ENCODE assay signal across 8 cellular contexts in the genomic region with DNA sequence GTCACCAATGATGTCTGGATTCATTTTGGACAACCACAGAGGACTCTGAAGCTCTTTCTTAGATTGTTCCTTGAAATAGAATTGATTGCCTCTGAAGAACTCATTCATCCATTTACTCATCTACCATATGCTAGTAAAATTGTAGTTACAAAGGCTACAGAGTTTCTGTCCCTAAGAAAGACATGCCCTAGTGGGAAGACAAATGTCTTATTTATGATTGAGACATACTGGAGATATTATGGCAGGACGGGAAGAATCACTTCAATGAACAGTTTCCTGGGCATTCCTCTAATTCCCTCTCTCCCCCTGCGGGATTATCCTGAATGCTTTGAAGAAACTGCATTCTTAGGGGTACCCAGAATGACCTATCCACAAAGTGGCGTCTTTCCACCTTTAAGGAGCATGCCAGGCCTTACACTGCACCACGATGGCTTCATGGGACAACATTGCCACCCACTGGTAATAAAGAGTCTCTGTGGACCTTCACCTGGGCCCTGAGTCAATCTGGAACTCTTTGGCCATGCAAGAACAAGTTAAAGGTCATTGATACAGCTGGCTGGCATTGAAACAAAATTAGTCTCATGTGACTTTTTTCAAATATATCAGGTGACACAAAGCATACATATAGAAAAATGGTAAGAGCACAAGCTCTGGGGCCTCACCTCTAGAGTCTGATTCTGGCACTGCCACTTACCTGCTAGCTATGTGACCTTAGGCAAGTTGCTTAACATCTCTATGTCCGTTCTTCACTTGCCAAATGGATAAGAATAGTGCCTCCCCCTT. TPM values are rescaled to one million over a fixed set of nuclear protein-coding genes. Genes with fewer than 3 reads are reported as not detected.
DNase-seq lines count a peak whose midpoint lies in the region; ATAC-seq and TF ChIP-seq lines count a peak whose summit lies in the region.

No MANE protein-coding gene starts in this region.

- no TSS peak for BruUV-seq in HCT116 (replicated peaks; lab: Mats Ljungman, UMichigan)

- H3K9ac ChIP-seq in HCT116 (ENCODE audit: low read length), result no peak overlapping the region

- TF ChIP-seq POLR2A in HCT116 (IDR thresholded peaks at IDR 0.05; ENCODE audit: borderline replicate concordance, extremely low read depth, insufficient read depth, insufficient read length), result no peak

- H3K36me3 ChIP-seq in HCT116 (ENCODE audit: control insufficient read depth in 1 of 2, insufficient read depth in 2 of 2, low read length in 2 of 2) (no peaks in the 10 kb centered on the region), MG63 (no peaks in the 10 kb centered on the region; the same call in 1 of the 2 replicates)

- TF ChIP-seq RAD21 in HCT116 (IDR thresholded peaks at IDR 0.05; ENCODE audit: low read depth), result peak; percentile 97

- H3K4me3 ChIP-seq in HCT116 (replicated peaks in 1 of 2; ENCODE audit: low read depth in 1 of 2, low read length in 2 of 2) (no peak overlapping the region), MG63 (no peak overlapping the region)

- no peak overlapping the region for H3K4me2 ChIP-seq in HCT116 (ENCODE audit: low read length)

- H4K20me1 ChIP-seq in HCT116 (ENCODE audit: insufficient read depth), result no peaks in the 10 kb centered on the region

- no peaks in the 10 kb centered on the region for H3K9me3 ChIP-seq in HCT116 (ENCODE audit: control insufficient read depth in 1 of 2, insufficient read depth in 1 of 2, low read depth in 1 of 2, low read length in 2 of 2)
- no peaks in the 10 kb centered on the region; the same call in 1 of the 2 replicates for H3K9me3 ChIP-seq in MG63

- H3K4me1 ChIP-seq in HCT116 (ENCODE audit: control insufficient read depth in 1 of 2, insufficient read depth in 2 of 2, low read length in 2 of 2), result no peaks in the 10 kb centered on the region

- intact Hi-C loops in HCT116 (cut with micrococcal nuclease), result loop anchor here (1.0 to 5.0 kb wide), 5 partner anchors 63 to 1029 kb away; a partner anchor contains a TSS

- H3K27me3 ChIP-seq in HCT116 (ENCODE audit: insufficient read depth, low read length), result no peaks in the 10 kb centered on the region
- H3K27me3 ChIP-seq in MG63, result no peaks in the 10 kb centered on the region

- CTCF ChIA-PET in HCT116 (lab: Charles Lee), result interaction anchor here (0.6 to 4.4 kb wide), 7 partner anchors 129 to 1029 kb away, joined by 3 to 102 read pairs (median 3); no protein-coding TSS in a partner anchor
- CTCF ChIA-PET in activated naive CD4-positive, alpha-beta T cell treated with anti-CD3 and anti-CD28 coated beads, Interleukin-2, amount 10 ng/mL, durations not matched to agents 7 days and 5 days (lab: Charles Lee), result interaction anchor here (0.7 to 4.8 kb wide), 41 partner anchors 8 to 895 kb away, joined by 3 to 110 read pairs (median 4); no protein-coding TSS in a partner anchor

- no peak overlapping the region for H3K4me3 Mint-ChIP-seq in activated naive CD4-positive, alpha-beta T cell treated with anti-CD3 and anti-CD28 coated beads, Interleukin-2, amount 10 ng/mL, durations not matched to agents 7 days and 5 days

- H3K27ac Mint-ChIP-seq in activated naive CD4-positive, alpha-beta T cell treated with anti-CD3 and anti-CD28 coated beads, Interleukin-2, amount 10 ng/mL, durations not matched to agents 7 days and 5 days, result no peak overlapping the region

- H3K79me2 ChIP-seq in HCT116 (ENCODE audit: insufficient read depth, low read length), result no peaks in the 10 kb centered on the region

- POLR2A ChIA-PET in HCT116 (lab: Charles Lee), result interaction anchor here (2.7 kb wide), 1 partner anchor 265 kb away, joined by 10 read pairs; no protein-coding TSS in a partner anchor

- H3K27me3 Mint-ChIP-seq in activated naive CD4-positive, alpha-beta T cell treated with anti-CD3 and anti-CD28 coated beads, Interleukin-2, amount 10 ng/mL, durations not matched to agents 7 days and 5 days, result no peaks in the 10 kb centered on the region

- ATAC-seq in HCT116 (peak; percentile 100), SK-N-SH treated with all-trans-retinoic acid at 6 μM for 48 hours (peak; percentile 100)

- DNase-seq in HCT116 (ENCODE audit: low read depth, low spot score), result peak; percentile 69
- DNase-seq in MG63, result peak; percentile 44
- DNase-seq in activated naive CD4-positive, alpha-beta T cell treated with anti-CD3 and anti-CD28 coated beads, Interleukin-2, amount 10 ng/mL, durations not matched to agents 7 days and 5 days, result peak; percentile 76
- DNase-seq in glomerular endothelial cell (ENCODE audit: extremely low read depth, low read depth, low spot score), result peak; percentile 73
- DNase-seq in pulmonary artery endothelial cell (ENCODE audit: low read depth, low spot score), result peak; percentile 71
- no peak for DNase-seq in T1000 (lab: John Stamatoyannopoulos, UW)

- TF ChIP-seq CTCF in GM12873 (IDR thresholded peaks at IDR 0.05; ENCODE audit: insufficient read depth, low read depth, low read length, missing control alignments) (peak; percentile 80), HCT116 (IDR thresholded peaks at IDR 0.05 in 2 of 3, conservative IDR thresholded peaks at IDR 0.05 in 1 of 3; ENCODE audit: borderline replicate concordance in 1 of 3, insufficient read depth in 1 of 3, low read depth in 2 of 3, low read length in 2 of 3) (peak; percentile 71 to 97 (median 86))

- peaks cover 2% of the 10 kb centered on the region for H3K9me3 Mint-ChIP-seq in activated naive CD4-positive, alpha-beta T cell treated with anti-CD3 and anti-CD28 coated beads, Interleukin-2, amount 10 ng/mL, durations not matched to agents 7 days and 5 days

- peak overlapping the region; percentile 34 for H2AFZ ChIP-seq in HCT116 (ENCODE audit: low read depth, low read length, poor library complexity, severe bottlenecking)

- H3K4me1 Mint-ChIP-seq in activated naive CD4-positive, alpha-beta T cell treated with anti-CD3 and anti-CD28 coated beads, Interleukin-2, amount 10 ng/mL, durations not matched to agents 7 days and 5 days, result peaks cover 29% of the 10 kb centered on the region

- H3K36me3 Mint-ChIP-seq in activated naive CD4-positive, alpha-beta T cell treated with anti-CD3 and anti-CD28 coated beads, Interleukin-2, amount 10 ng/mL, durations not matched to agents 7 days and 5 days, result peaks cover 2% of the 10 kb centered on the region

- RAD21 ChIA-PET in HCT116 (lab: Charles Lee; ENCODE audit: low non-redundant PET in 1 of 2, low total read pairs in 2 of 2, uncharacterized antibody in 2 of 2, unreplicated experiment in 2 of 2), result interaction anchor here (0.6 to 2.7 kb wide), 3 partner anchors 264 to 708 kb away, joined by 3 to 20 read pairs (median 19); no protein-coding TSS in a partner anchor

- H3K27ac ChIP-seq in HCT116 (ENCODE audit: low read depth, low read length), result no peak overlapping the region

- H3K9me2 ChIP-seq in HCT116 (ENCODE audit: insufficient read depth), result no peaks in the 10 kb centered on the region

TF ChIP-seq in HCT116, 20 proteins besides CTCF, POLR2A, EP300 and RAD21:
- TF ChIP-seq, protein P1, sequence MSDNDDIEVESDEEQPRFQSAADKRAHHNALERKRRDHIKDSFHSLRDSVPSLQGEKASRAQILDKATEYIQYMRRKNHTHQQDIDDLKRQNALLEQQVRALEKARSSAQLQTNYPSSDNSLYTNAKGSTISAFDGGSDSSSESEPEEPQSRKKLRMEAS (IDR thresholded peaks at IDR 0.05), result 0 out of 2 replicates have a peak, but pooled peaks have one; percentile 22
- TF ChIP-seq FOSL1 (IDR thresholded peaks at IDR 0.05; ENCODE audit: low read depth), result no peak

TF ChIP-seq in SK-N-SH treated with all-trans-retinoic acid at 6 μM for 48 hours, 23 proteins besides CTCF, POLR2A, EP300 and RAD21:
- TF ChIP-seq TCF4 (CRISPR knock-in tag; IDR thresholded peaks at IDR 0.05; ENCODE audit: borderline replicate concordance) (no peak), PPARA (CRISPR knock-in tag; IDR thresholded peaks at IDR 0.05; ENCODE audit: borderline replicate concordance) (no peak), RARB (CRISPR knock-in tag; IDR thresholded peaks at IDR 0.05) (no peak), ARNTL (CRISPR knock-in tag; IDR thresholded peaks at IDR 0.05; ENCODE audit: borderline replicate concordance, low read depth) (no peak), ZNF565 (CRISPR knock-in tag; conservative IDR thresholded peaks at IDR 0.05; ENCODE audit: low read depth) (no peak)
- TF ChIP-seq, protein P2, sequence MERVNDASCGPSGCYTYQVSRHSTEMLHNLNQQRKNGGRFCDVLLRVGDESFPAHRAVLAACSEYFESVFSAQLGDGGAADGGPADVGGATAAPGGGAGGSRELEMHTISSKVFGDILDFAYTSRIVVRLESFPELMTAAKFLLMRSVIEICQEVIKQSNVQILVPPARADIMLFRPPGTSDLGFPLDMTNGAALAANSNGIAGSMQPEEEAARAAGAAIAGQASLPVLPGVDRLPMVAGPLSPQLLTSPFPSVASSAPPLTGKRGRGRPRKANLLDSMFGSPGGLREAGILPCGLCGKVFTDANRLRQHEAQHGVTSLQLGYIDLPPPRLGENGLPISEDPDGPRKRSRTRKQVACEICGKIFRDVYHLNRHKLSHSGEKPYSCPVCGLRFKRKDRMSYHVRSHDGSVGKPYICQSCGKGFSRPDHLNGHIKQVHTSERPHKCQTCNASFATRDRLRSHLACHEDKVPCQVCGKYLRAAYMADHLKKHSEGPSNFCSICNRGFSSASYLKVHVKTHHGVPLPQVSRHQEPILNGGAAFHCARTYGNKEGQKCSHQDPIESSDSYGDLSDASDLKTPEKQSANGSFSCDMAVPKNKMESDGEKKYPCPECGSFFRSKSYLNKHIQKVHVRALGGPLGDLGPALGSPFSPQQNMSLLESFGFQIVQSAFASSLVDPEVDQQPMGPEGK (CRISPR knock-in tag; IDR thresholded peaks at IDR 0.05; ENCODE audit: borderline replicate concordance), result no peak

RNA-seq across cellular contexts. Expression of a gene that starts 32.1 kb away (rescaled TPM):
- total RNA-seq in HCT116 (2021; ENCODE audit: unreplicated experiment) (not detected), glomerular endothelial cell (0.47 and 1.2 TPM in 2 replicates), pulmonary artery endothelial cell (0.33 and 0.74 TPM in 2 replicates)
- not detected in 2 replicates for polyA plus RNA-seq in HCT116 (2012)
- total RNA-seq in MG63 (2014; rRNA removed; shearing (Covaris generic); ENCODE audit: low replicate concordance), result not detected in 2 replicates
